Comparison of ENCODE assay signal across 13 cellular contexts in genomic region chr12:123105427-123105826, GRCh38. TPM values are rescaled to one million over a fixed set of nuclear protein-coding genes. Genes with fewer than 3 reads are reported as not detected.
DNase-seq lines count a peak whose midpoint lies in the region; ATAC-seq and TF ChIP-seq lines count a peak whose summit lies in the region.
"Had no signal": no experiment of that assay in that cellular context is flagged by ENCODE, and none has a peak within 500 bp of the region (broad histone marks: within the 10 kb centered on the region; RNA-seq: fewer than 3 reads in every experiment).

No MANE protein-coding gene starts in this region.

- H3K27me3 ChIP-seq in CD4-positive, alpha-beta memory T cell (ENCODE audit: insufficient read depth, low read length): no peaks in the 10 kb centered on the region
- no peaks in the 10 kb centered on the region for H3K27me3 ChIP-seq in lung (ENCODE audit: control insufficient read depth, insufficient read depth)

- H3K4me1 ChIP-seq in CD4-positive, alpha-beta memory T cell (ENCODE audit: insufficient read depth, low read length): peaks cover 33% of the 10 kb centered on the region
- H3K4me1 ChIP-seq in lung (ENCODE audit: control insufficient read depth in 2 of 2, insufficient read depth in 2 of 2, low read length in 2 of 2): peaks cover 19 to 49% of the 10 kb centered on the region in 2 donors
- H3K4me1 ChIP-seq: prostate gland had no signal

- peaks cover 31 to 54% (median 39%) of the 10 kb centered on the region in 4 donors for H3K4me1 Mint-ChIP-seq in CD4-positive, alpha-beta memory T cell

- intact Hi-C loops in CD4-positive, alpha-beta memory T cell (cut with micrococcal nuclease): no loop called here

- POLR2A ChIA-PET in CD4-positive, alpha-beta memory T cell (lab: Charles Lee; ENCODE audit: partially characterized antibody): interaction anchor here (0.7 to 2.8 kb wide), 3 partner anchors 15 to 127 kb away, joined by 3 to 24 read pairs (median 3); partner anchors contain the start of genes MPHOSPH9 and MTRFR

- peak overlapping the region; percentile 74 to 96 (median 89) for H3K27ac Mint-ChIP-seq in CD4-positive, alpha-beta memory T cell

- H3K4me3 Mint-ChIP-seq in CD4-positive, alpha-beta memory T cell: peak overlapping the region in 5 of 8 donors; percentile 12 to 76 (median 51)

- H3K4me3 ChIP-seq in CD4-positive, alpha-beta memory T cell (ENCODE audit: low read length in 2 of 2): no peak overlapping the region
- H3K4me3 ChIP-seq in astrocyte of the spinal cord (ENCODE audit: low read depth, low read length): no peak overlapping the region
- H3K4me3 ChIP-seq in lung: no peak overlapping the region
- H3K4me3 ChIP-seq: prostate gland had no signal

- DNase-seq in CD4-positive, alpha-beta memory T cell: no peak
- DNase-seq in astrocyte of the spinal cord (ENCODE audit: low read depth, low spot score) (peak; percentile 47), lung (ENCODE audit: low spot score) (no peak), Kasumi-1 (lab: John Stamatoyannopoulos, UW) (no peak), NCI-H526 treated with DMSO at 0.1 percent for 48 hours (lab: John Stamatoyannopoulos, UW) (no peak), GM20000 (ENCODE audit: low spot score) (no peak)
- DNase-seq: DMS153, hippocampal formation had no signal

- no peak for TF ChIP-seq CTCF in astrocyte of the spinal cord (IDR thresholded peaks at IDR 0.05; ENCODE audit: low read depth, low read length)
- no peak for TF ChIP-seq CTCF in lung (IDR thresholded peaks at IDR 0.05; ENCODE audit: control extremely low read depth, extremely low read depth)
- TF ChIP-seq CTCF in GM20000 (IDR thresholded peaks at IDR 0.05; ENCODE audit: extremely low read depth, missing control alignments): no peak

- peaks cover 0 to 13% of the 10 kb centered on the region in 2 donors for H3K36me3 Mint-ChIP-seq in CD4-positive, alpha-beta memory T cell

- WGBS in lung, 2 donors: 51 to 66% methylated on average over 9 of the region's 9 CpGs

- H3K9me3 Mint-ChIP-seq in CD4-positive, alpha-beta memory T cell: no peaks in the 10 kb centered on the region
- H3K9me3 Mint-ChIP-seq: central memory CD8-positive, alpha-beta T cell had no signal

- no peaks in the 10 kb centered on the region for H3K27me3 Mint-ChIP-seq in CD4-positive, alpha-beta memory T cell
- H3K27me3 Mint-ChIP-seq: central memory CD8-positive, alpha-beta T cell had no signal

- in situ Hi-C loops in astrocyte of the spinal cord (cut with HindIII; ENCODE audit: low sequenced_read_pairs): no loop called here

- no peaks in the 10 kb centered on the region for H3K36me3 ChIP-seq in CD4-positive, alpha-beta memory T cell (ENCODE audit: insufficient read depth, low read length)
- H3K36me3 ChIP-seq in KOPT-K1 (ENCODE audit: insufficient read depth, low read length): peaks cover 70% of the 10 kb centered on the region
- H3K36me3 ChIP-seq in lung (ENCODE audit: control insufficient read depth in 2 of 2, insufficient read depth in 2 of 2, low read length in 2 of 2): peaks cover 0 to 11% of the 10 kb centered on the region in 2 donors
- H3K36me3 ChIP-seq: prostate gland had no signal

- ATAC-seq in lung (ENCODE audit: insufficient read depth, low FRiP score) (no peak), HG03432 (IDR thresholded peaks at IDR 0.05; ENCODE audit: unreplicated experiment) (no peak)
- ATAC-seq: Panc1 had no signal

- CTCF ChIA-PET in CD4-positive, alpha-beta memory T cell (lab: Charles Lee; ENCODE audit: partially characterized antibody): interaction anchor here (1.1 to 3.3 kb wide), 3 partner anchors 16 to 29 kb away, joined by 5 to 18 read pairs (median 5); no protein-coding TSS in a partner anchor

- H3K9me3 ChIP-seq in CD4-positive, alpha-beta memory T cell (ENCODE audit: control insufficient read depth in 1 of 2, low read length in 2 of 2): no peaks in the 10 kb centered on the region
- H3K9me3 ChIP-seq in KOPT-K1 (ENCODE audit: insufficient read depth, low read length, poor library complexity, severe bottlenecking) (no peaks in the 10 kb centered on the region), lung (ENCODE audit: control insufficient read depth in 2 of 2, insufficient read depth in 1 of 2, low read length in 1 of 2) (no peaks in the 10 kb centered on the region)
- H3K9me3 ChIP-seq: prostate gland had no signal

- no peak overlapping the region for H3K27ac ChIP-seq in CD4-positive, alpha-beta memory T cell (ENCODE audit: low read depth, low read length)
- H3K27ac ChIP-seq in KOPT-K1 (ENCODE audit: low read depth, low read length, poor library complexity, severe bottlenecking) (peak overlapping the region; percentile 27), lung (ENCODE audit: low read depth in 1 of 2, low read length in 1 of 2) (peak overlapping the region; percentile 85 to 87)
- H3K27ac ChIP-seq: prostate gland had no signal

RNA-seq across cellular contexts. Expression of gene PITPNM2, which starts 45.5 kb away (rescaled TPM):
- 10 to 100 TPM; 15.7 to 16.8 TPM for total RNA-seq in CD4-positive, alpha-beta memory T cell
- 1 to 10 TPM in 1 of 2 donors, under 1 TPM in 1; 0.77 to 3.3 TPM for polyA plus RNA-seq in CD4-positive, alpha-beta memory T cell
- total RNA-seq in lung: 10 to 100 TPM; 19.6 to 37.8 TPM
- polyA plus RNA-seq in lung: 10 to 100 TPM in 1 of 2 donors, 1 to 10 TPM in 1; 8.9 to 12.9 TPM
